13 cellular contexts compared by ENCODE assay signal in the genomic region with DNA sequence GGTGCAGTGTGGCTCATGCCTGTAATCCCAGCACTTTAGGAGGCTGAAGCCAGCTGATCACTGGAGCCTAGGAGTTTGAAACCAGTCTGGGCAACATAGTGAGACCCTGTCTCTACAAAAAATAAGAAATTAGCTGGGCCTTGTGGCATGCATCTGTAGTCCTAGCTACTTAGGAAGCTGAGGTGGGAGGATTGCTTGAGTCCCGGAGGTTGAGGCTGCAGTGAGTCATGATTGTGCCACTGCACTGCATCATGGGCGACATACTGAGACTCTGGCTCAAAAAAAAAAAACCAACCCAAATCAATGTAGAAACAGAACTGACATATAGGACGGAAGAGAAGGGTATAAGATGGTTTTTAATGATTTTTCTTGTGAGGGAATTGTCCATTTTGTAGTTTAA. TPM values are rescaled to one million over a fixed set of nuclear protein-coding genes. Genes with fewer than 3 reads are reported as not detected.
DNase-seq lines count a peak whose midpoint lies in the region; ATAC-seq and TF ChIP-seq lines count a peak whose summit lies in the region.
"Had no signal": no experiment of that assay in that cellular context is flagged by ENCODE, and none has a peak within 500 bp of the region (broad histone marks: within the 10 kb centered on the region; RNA-seq: fewer than 3 reads in every experiment).

No MANE protein-coding gene starts in this region.

- H3K36me3 Mint-ChIP-seq in activated CD4-positive, alpha-beta T cell treated with anti-CD3 and anti-CD28 coated beads for 36 hours (ENCODE audit: low read depth): peaks cover 60% of the 10 kb centered on the region
- peaks cover 77% of the 10 kb centered on the region for H3K36me3 Mint-ChIP-seq in activated CD4-positive, alpha-beta memory T cell treated with anti-CD3 and anti-CD28 coated beads, Interleukin-2, amount 10 ng/mL, durations not matched to agents 7 days and 5 days (ENCODE audit: low read depth)

- no peak for TF ChIP-seq POLR2A in spleen (IDR thresholded peaks at IDR 0.05)

- no peaks in the 10 kb centered on the region for H3K27me3 Mint-ChIP-seq in activated CD4-positive, alpha-beta T cell treated with anti-CD3 and anti-CD28 coated beads for 36 hours
- H3K27me3 Mint-ChIP-seq in activated CD4-positive, alpha-beta memory T cell treated with anti-CD3 and anti-CD28 coated beads, Interleukin-2, amount 10 ng/mL, durations not matched to agents 7 days and 5 days: no peaks in the 10 kb centered on the region

- H3K36me3 ChIP-seq in HEK293 (ENCODE audit: control insufficient read depth in 2 of 2, insufficient read depth in 1 of 2, low read length in 2 of 2): peaks cover 92 to 97% of the 10 kb centered on the region in 2 experiments
- peaks cover 6 to 100% (median 98%) of the 10 kb centered on the region in 6 donors for H3K36me3 ChIP-seq in spleen

- no peak overlapping the region for H3K4me3 Mint-ChIP-seq in activated CD4-positive, alpha-beta T cell treated with anti-CD3 and anti-CD28 coated beads for 36 hours
- no peak overlapping the region for H3K4me3 Mint-ChIP-seq in activated CD4-positive, alpha-beta memory T cell treated with anti-CD3 and anti-CD28 coated beads, Interleukin-2, amount 10 ng/mL, durations not matched to agents 7 days and 5 days

- peak; percentile 60 for ATAC-seq in activated CD4-positive, alpha-beta T cell treated with anti-CD3 and anti-CD28 coated beads for 36 hours
- ATAC-seq in HG02588 (IDR thresholded peaks at IDR 0.05; ENCODE audit: unreplicated experiment): no peak
- ATAC-seq: K562, upper lobe of right lung had no signal

- intact Hi-C loops in activated CD4-positive, alpha-beta T cell treated with anti-CD3 and anti-CD28 coated beads for 36 hours (cut with DNase I, micrococcal nuclease): no loop called here
- intact Hi-C loops in spleen (cut with DNase I; ENCODE audit: low total_unique reads): no loop called here

- no peaks in the 10 kb centered on the region for H3K27me3 ChIP-seq in spleen (replicated peaks in 1 of 7)
- H3K27me3 ChIP-seq: upper lobe of right lung had no signal

- H3K4me3 ChIP-seq in HEK293 (ENCODE audit: low read depth, low read length): no peak overlapping the region
- no peak overlapping the region for H3K4me3 ChIP-seq in spleen
- H3K4me3 ChIP-seq: K562, skin epidermis, upper lobe of right lung had no signal

- H3K4me1 ChIP-seq in HEK293 (ENCODE audit: control insufficient read depth, insufficient read depth, low read length) (peaks cover 4% of the 10 kb centered on the region), spleen (peaks cover 0 to 21% (median 0%) of the 10 kb centered on the region in 6 donors)
- H3K4me1 ChIP-seq: upper lobe of right lung had no signal

- 55 to 84% (median 77%) methylated on average over 3 of the region's 3 CpGs for WGBS in spleen, 5 donors

- POLR2A ChIA-PET in activated CD4-positive, alpha-beta T cell treated with anti-CD3 and anti-CD28 coated beads for 36 hours (lab: Charles Lee): interaction anchor here (0.7 kb wide), 1 partner anchor 9 kb away, joined by 6 read pairs; no protein-coding TSS in a partner anchor
- POLR2A ChIA-PET in HEK293 (lab: Yijun Ruan, JAX): interaction anchor here (1.0 to 1.9 kb wide), 3 partner anchors 11 to 28 kb away, joined by 3 to 5 read pairs (median 4); a partner anchor contains a TSS
- POLR2A ChIA-PET in activated CD4-positive, alpha-beta memory T cell treated with anti-CD3 and anti-CD28 coated beads, Interleukin-2, amount 10 ng/mL, durations not matched to agents 7 days and 5 days (lab: Charles Lee): interaction anchor here (0.7 to 4.4 kb wide), 6 partner anchors 10 to 28 kb away, joined by 3 to 24 read pairs (median 4); a partner anchor contains a TSS

- H3K27ac Mint-ChIP-seq in activated CD4-positive, alpha-beta T cell treated with anti-CD3 and anti-CD28 coated beads for 36 hours: peak overlapping the region; percentile 22
- H3K27ac Mint-ChIP-seq in activated CD4-positive, alpha-beta memory T cell treated with anti-CD3 and anti-CD28 coated beads, Interleukin-2, amount 10 ng/mL, durations not matched to agents 7 days and 5 days: peak overlapping the region; percentile 57

- peak; percentile 38 for DNase-seq in activated CD4-positive, alpha-beta T cell treated with anti-CD3 and anti-CD28 coated beads for 36 hours
- DNase-seq in activated CD4-positive, alpha-beta T cell treated with anti-CD3 and anti-CD28 coated beads, Interleukin-2, amount 50 U/mL, for 48 hours: no peak
- peak; percentile 21 for DNase-seq in activated CD4-positive, alpha-beta memory T cell treated with anti-CD3 and anti-CD28 coated beads, Interleukin-2, amount 10 ng/mL, durations not matched to agents 7 days and 5 days
- DNase-seq in glomerular visceral epithelial cell (ENCODE audit: extremely low spot score) (peak; percentile 34), T1000 (lab: John Stamatoyannopoulos, UW) (no peak), spleen (no peak)
- DNase-seq: NCI-H2081 treated with DMSO at 0.1 percent for 48 hours, T-helper 1 cell, upper lobe of right lung had no signal

- no peak overlapping the region for H3K27ac ChIP-seq in HEK293 (ENCODE audit: extremely low read depth, low read depth, low read length)
- no peak overlapping the region for H3K27ac ChIP-seq in spleen
- H3K27ac ChIP-seq: skin epidermis, upper lobe of right lung had no signal

- CTCF ChIA-PET in activated CD4-positive, alpha-beta T cell treated with anti-CD3 and anti-CD28 coated beads for 36 hours (lab: Charles Lee): interaction anchor here (0.6 to 1.5 kb wide), 5 partner anchors 18 to 276 kb away, joined by 3 to 9 read pairs (median 3); no protein-coding TSS in a partner anchor
- CTCF ChIA-PET in HEK293 (lab: Yijun Ruan, JAX): interaction anchor here (0.7 kb wide), 1 partner anchor 26 kb away, joined by 4 read pairs; no protein-coding TSS in a partner anchor
- CTCF ChIA-PET in activated CD4-positive, alpha-beta memory T cell treated with anti-CD3 and anti-CD28 coated beads, Interleukin-2, amount 10 ng/mL, durations not matched to agents 7 days and 5 days (lab: Charles Lee): interaction anchor here (1.0 to 3.0 kb wide), 3 partner anchors 26 to 141 kb away, joined by 4 to 12 read pairs (median 4); a partner anchor contains a TSS

- TF ChIP-seq CTCF in HEK293 (tag by site-specific recombination; IDR thresholded peaks at IDR 0.05): no peak
- no peak for TF ChIP-seq CTCF in spleen (IDR thresholded peaks at IDR 0.05 in 8 of 11, conservative IDR thresholded peaks at IDR 0.05 in 3 of 11)

- H3K9me3 ChIP-seq in HEK293 (ENCODE audit: control insufficient read depth, insufficient read depth, low read depth, low read length) (no peaks in the 10 kb centered on the region), spleen (no peaks in the 10 kb centered on the region)
- H3K9me3 ChIP-seq: upper lobe of right lung had no signal

- H3K9me3 Mint-ChIP-seq in activated CD4-positive, alpha-beta T cell treated with anti-CD3 and anti-CD28 coated beads for 36 hours (ENCODE audit: low read depth): no peaks in the 10 kb centered on the region
- no peaks in the 10 kb centered on the region for H3K9me3 Mint-ChIP-seq in activated CD4-positive, alpha-beta memory T cell treated with anti-CD3 and anti-CD28 coated beads, Interleukin-2, amount 10 ng/mL, durations not matched to agents 7 days and 5 days

- H3K4me1 Mint-ChIP-seq in activated CD4-positive, alpha-beta T cell treated with anti-CD3 and anti-CD28 coated beads for 36 hours: peaks cover 32% of the 10 kb centered on the region
- H3K4me1 Mint-ChIP-seq in activated CD4-positive, alpha-beta memory T cell treated with anti-CD3 and anti-CD28 coated beads, Interleukin-2, amount 10 ng/mL, durations not matched to agents 7 days and 5 days: peaks cover 28% of the 10 kb centered on the region

TF ChIP-seq in HEK293, 187 proteins besides CTCF, POLR2A, EP300 and RAD21:
- TF ChIP-seq OSR2 (tag by site-specific recombination; IDR thresholded peaks at IDR 0.05): peak; percentile 58
- TF ChIP-seq REPIN1 (tag by site-specific recombination; IDR thresholded peaks at IDR 0.05; ENCODE audit: low read depth): no peak
TF ChIP-seq in HEK293: peak in this region for 1.

RNA-seq across cellular contexts. Expression of a gene that starts 27.7 kb away (rescaled TPM):
- 100 to 1,000 TPM; 253 to 280 TPM for total RNA-seq in activated CD4-positive, alpha-beta T cell treated with anti-CD3 and anti-CD28 coated beads for 36 hours
- 100 to 1,000 TPM; 198 to 210 TPM for total RNA-seq in activated CD4-positive, alpha-beta memory T cell treated with anti-CD3 and anti-CD28 coated beads, Interleukin-2, amount 10 ng/mL, durations not matched to agents 7 days and 5 days
- total RNA-seq in spleen: 100 to 1,000 TPM; 145 to 167 (median 159) TPM
- polyA plus RNA-seq in spleen: 10 to 100 TPM; 16.1 to 37.1 (median 31.1) TPM

RNA-seq across cellular contexts. Expression of a gene that starts 41.0 kb away (rescaled TPM):
- 10 to 100 TPM; 74.8 to 85.9 TPM for total RNA-seq in activated CD4-positive, alpha-beta T cell treated with anti-CD3 and anti-CD28 coated beads for 36 hours
- total RNA-seq in activated CD4-positive, alpha-beta memory T cell treated with anti-CD3 and anti-CD28 coated beads, Interleukin-2, amount 10 ng/mL, durations not matched to agents 7 days and 5 days: 10 to 100 TPM; 62.6 to 64.3 TPM
- 100 to 1,000 TPM in 1 of 7 donors, 10 to 100 TPM in 6; 63.7 to 101 (median 92.9) TPM for total RNA-seq in spleen
- polyA plus RNA-seq in spleen: 100 to 1,000 TPM; 146 to 263 (median 211) TPM

Comparison
In these comparisons a context has a peak if more than half of its experiments do, and no peak if none do; other contexts are left out.
1. DNase-seq: peak in activated CD4-positive, alpha-beta T cell treated with anti-CD3 and anti-CD28 coated beads for 36 hours (single experiment), activated CD4-positive, alpha-beta memory T cell treated with anti-CD3 and anti-CD28 coated beads, Interleukin-2, amount 10 ng/mL, durations not matched to agents 7 days and 5 days (single experiment) and glomerular visceral epithelial cell (single experiment); none in activated CD4-positive, alpha-beta T cell treated with anti-CD3 and anti-CD28 coated beads, Interleukin-2, amount 50 U/mL, for 48 hours (0 of 2), T1000 (single experiment) and spleen (single experiment).